ENCODE assay signal across 2 cellular contexts in the genomic region with DNA sequence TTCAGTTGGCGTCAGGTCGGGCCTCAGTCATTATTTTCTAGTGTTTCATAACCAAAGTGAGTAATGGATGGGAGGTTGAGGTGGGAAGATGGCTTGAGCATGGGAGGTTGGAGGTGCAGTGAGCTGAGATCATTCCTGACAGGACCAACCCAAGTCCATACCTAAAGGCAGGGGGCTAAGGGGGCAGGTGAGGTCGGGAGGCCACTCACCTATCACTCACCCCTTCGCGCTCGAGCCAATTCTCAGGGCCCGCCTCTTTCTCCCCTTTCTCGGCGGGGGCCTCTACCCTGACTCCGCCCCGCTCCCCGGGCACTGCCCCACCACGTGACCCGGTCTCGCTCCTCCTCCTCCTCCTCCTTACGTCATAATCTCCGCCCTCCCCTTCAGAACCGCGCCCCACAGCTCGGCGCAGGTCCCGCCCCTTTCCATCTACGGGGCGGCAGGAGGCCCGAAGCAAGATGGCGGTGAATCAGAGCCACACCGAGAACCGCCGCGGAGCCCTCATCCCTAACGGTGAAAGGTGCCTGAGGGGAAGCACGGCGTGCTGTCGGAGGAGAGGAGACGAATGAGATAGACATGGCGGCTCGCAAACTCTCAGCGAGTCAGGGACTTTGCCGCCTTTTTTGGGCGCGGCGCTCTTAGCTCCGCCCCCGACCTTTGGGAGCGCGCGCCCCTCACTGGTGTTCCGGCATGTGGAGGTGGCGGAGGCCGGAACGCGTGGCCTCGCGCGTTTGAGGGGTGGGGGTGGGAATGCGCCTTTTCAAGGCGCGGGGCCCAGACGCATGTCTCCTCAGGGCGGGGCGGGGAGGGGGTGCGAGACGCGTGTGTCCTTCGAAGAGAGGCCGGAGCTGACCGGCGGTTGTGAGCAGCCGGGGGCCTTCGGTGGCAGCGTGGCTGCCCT.
TF ChIP-seq lines count a peak whose summit lies in the region.

A gene with protein sequence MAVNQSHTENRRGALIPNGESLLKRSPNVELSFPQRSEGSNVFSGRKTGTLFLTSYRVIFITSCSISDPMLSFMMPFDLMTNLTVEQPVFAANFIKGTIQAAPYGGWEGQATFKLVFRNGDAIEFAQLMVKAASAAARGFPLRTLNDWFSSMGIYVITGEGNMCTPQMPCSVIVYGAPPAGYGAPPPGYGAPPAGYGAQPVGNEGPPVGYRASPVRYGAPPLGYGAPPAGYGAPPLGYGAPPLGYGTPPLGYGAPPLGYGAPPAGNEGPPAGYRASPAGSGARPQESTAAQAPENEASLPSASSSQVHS (plus strand): TSS at position 428 of the 901 bp plus-strand sequence. CDS start 31 bp downstream, at position 459.

TF ChIP-seq in HEK293T, 16 proteins besides CTCF, POLR2A, EP300 and RAD21 (continued from another document):
- TF ChIP-seq FOXM1 (IDR thresholded peaks at IDR 0.05; ENCODE audit: borderline replicate concordance) (no peak), FOXA1 (IDR thresholded peaks at IDR 0.05) (no peak), LEF1 (IDR thresholded peaks at IDR 0.05; ENCODE audit: borderline replicate concordance) (no peak), ELF4 (IDR thresholded peaks at IDR 0.05) (no peak), CTBP1 (IDR thresholded peaks at IDR 0.05; ENCODE audit: borderline replicate concordance) (no peak), ZNF384 (IDR thresholded peaks at IDR 0.05) (no peak), L3MBTL2 (conservative IDR thresholded peaks at IDR 0.05) (no peak), SP1 (IDR thresholded peaks at IDR 0.05) (no peak), SUZ12 (IDR thresholded peaks at IDR 0.05) (no peak), HDGF (IDR thresholded peaks at IDR 0.05; ENCODE audit: borderline replicate concordance) (no peak), TARDBP (IDR thresholded peaks at IDR 0.05) (no peak), BHLHE40 (IDR thresholded peaks at IDR 0.05; ENCODE audit: borderline replicate concordance) (no peak), NFRKB (IDR thresholded peaks at IDR 0.05) (no peak), ARNT (IDR thresholded peaks at IDR 0.05) (no peak)
- TF ChIP-seq, protein P1, sequence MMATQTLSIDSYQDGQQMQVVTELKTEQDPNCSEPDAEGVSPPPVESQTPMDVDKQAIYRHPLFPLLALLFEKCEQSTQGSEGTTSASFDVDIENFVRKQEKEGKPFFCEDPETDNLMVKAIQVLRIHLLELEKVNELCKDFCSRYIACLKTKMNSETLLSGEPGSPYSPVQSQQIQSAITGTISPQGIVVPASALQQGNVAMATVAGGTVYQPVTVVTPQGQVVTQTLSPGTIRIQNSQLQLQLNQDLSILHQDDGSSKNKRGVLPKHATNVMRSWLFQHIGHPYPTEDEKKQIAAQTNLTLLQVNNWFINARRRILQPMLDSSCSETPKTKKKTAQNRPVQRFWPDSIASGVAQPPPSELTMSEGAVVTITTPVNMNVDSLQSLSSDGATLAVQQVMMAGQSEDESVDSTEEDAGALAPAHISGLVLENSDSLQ (IDR thresholded peaks at IDR 0.05) = no peak

TF ChIP-seq in H1, 55 proteins besides CTCF, POLR2A, EP300 and RAD21 (continued from another document):
- peak; percentile 87 for TF ChIP-seq E2F6 (IDR thresholded peaks at IDR 0.05)
- TF ChIP-seq YY1 (IDR thresholded peaks at IDR 0.05; ENCODE audit: low read depth, low read length) = peak; percentile 63; the same call in 1 of the 2 replicates
